ENCODE assay signal across 17 cellular contexts in genomic region chr18:32889620-32890593, GRCh38.
DNase-seq lines count a peak whose midpoint lies in the region; ATAC-seq and TF ChIP-seq lines count a peak whose summit lies in the region.
"Had no signal": no experiment of that assay in that cellular context is flagged by ENCODE, and none has a peak within 500 bp of the region (broad histone marks: within the 10 kb centered on the region; RNA-seq: fewer than 3 reads in every experiment).

No MANE protein-coding gene starts in this region.

- H3K27ac ChIP-seq in HUES64 (ENCODE audit: low read depth, low read length), result peak overlapping the region; percentile 60
- H3K27ac ChIP-seq in endodermal cell (ENCODE audit: low read depth, low read length), result no peak overlapping the region
- H3K27ac ChIP-seq: BLaER1 had no signal

- no peaks in the 10 kb centered on the region for H3K36me3 Mint-ChIP-seq in endodermal cell (ENCODE audit: low read depth)
- no peaks in the 10 kb centered on the region for H3K36me3 Mint-ChIP-seq in nephron progenitor cell (ENCODE audit: low read depth)
- no peaks in the 10 kb centered on the region for H3K36me3 Mint-ChIP-seq in T-helper 17 cell (ENCODE audit: low read depth)
- H3K36me3 Mint-ChIP-seq: CD4-positive, alpha-beta memory T cell had no signal

- H3K27me3 ChIP-seq in HUES64 (ENCODE audit: insufficient read depth, low read length) (no peaks in the 10 kb centered on the region), endodermal cell (ENCODE audit: control insufficient read depth, insufficient read depth, low read length, poor library complexity, severe bottlenecking) (no peaks in the 10 kb centered on the region)
- H3K27me3 ChIP-seq: BLaER1 had no signal

- H3K4me1 ChIP-seq in HUES64 (ENCODE audit: insufficient read depth, low read length) (peaks cover 42% of the 10 kb centered on the region), endodermal cell (ENCODE audit: control insufficient read depth, insufficient read depth, low read length) (no peaks in the 10 kb centered on the region)
- H3K4me1 ChIP-seq: BLaER1 had no signal

- intact Hi-C loops in lower leg skin (cut with DNase I; ENCODE audit: low total_unique reads), result no loop called here

- no peaks in the 10 kb centered on the region for H3K36me3 ChIP-seq in HUES64 (ENCODE audit: insufficient read depth, low read length)
- H3K36me3 ChIP-seq in endodermal cell (ENCODE audit: control insufficient read depth, insufficient read depth, low read length), result no peaks in the 10 kb centered on the region
- H3K36me3 ChIP-seq: BLaER1 had no signal

- no peak for ATAC-seq in T-helper 17 cell
- ATAC-seq: GM12878 had no signal

- TF ChIP-seq POLR2A in lower leg skin (IDR thresholded peaks at IDR 0.05) (no peak), erythroblast (IDR thresholded peaks at IDR 0.05; ENCODE audit: low read length) (no peak)

- no peaks in the 10 kb centered on the region for H3K9me3 ChIP-seq in HUES64 (ENCODE audit: insufficient read depth, low read depth, low read length)
- no peaks in the 10 kb centered on the region for H3K9me3 ChIP-seq in endodermal cell (ENCODE audit: control insufficient read depth, low read length)
- no peaks in the 10 kb centered on the region for H3K9me3 ChIP-seq in T-helper 17 cell (ENCODE audit: control insufficient read depth, low read length, poor library complexity, severe bottlenecking)
- H3K9me3 ChIP-seq: BLaER1 had no signal

- H3K9me3 Mint-ChIP-seq in endodermal cell, result peaks cover 2% of the 10 kb centered on the region
- H3K9me3 Mint-ChIP-seq in nephron progenitor cell, result peaks cover under 1% of the 10 kb centered on the region

- no peak for TF ChIP-seq CTCF in endodermal cell (conservative IDR thresholded peaks at IDR 0.05)
- TF ChIP-seq CTCF in nephron progenitor cell (IDR thresholded peaks at IDR 0.05), result no peak
- TF ChIP-seq CTCF in lower leg skin (IDR thresholded peaks at IDR 0.05), result no peak

- no peak overlapping the region for H3K9ac ChIP-seq in HUES64 (ENCODE audit: low read depth, low read length)
- no peak overlapping the region for H3K9ac ChIP-seq in endodermal cell (ENCODE audit: extremely low read depth, low read length, poor library complexity, severe bottlenecking)
- H3K9ac ChIP-seq: BLaER1 had no signal

- H3K4me1 Mint-ChIP-seq in endodermal cell, result peaks cover 11% of the 10 kb centered on the region
- H3K4me1 Mint-ChIP-seq in nephron progenitor cell, result peaks cover 51% of the 10 kb centered on the region
- H3K4me1 Mint-ChIP-seq in T-helper 17 cell, result no peaks in the 10 kb centered on the region
- H3K4me1 Mint-ChIP-seq: CD4-positive, alpha-beta memory T cell had no signal

- H3K4me3 Mint-ChIP-seq in endodermal cell (no peak overlapping the region), nephron progenitor cell (no peak overlapping the region), T-helper 17 cell (no peak overlapping the region)
- H3K4me3 Mint-ChIP-seq: CD4-positive, alpha-beta memory T cell had no signal

- H3K4me3 ChIP-seq in HUES64 (ENCODE audit: low read length) (no peak overlapping the region), endodermal cell (ENCODE audit: low read length) (no peak overlapping the region), lower leg skin (ENCODE audit: low read depth, poor library complexity, severe bottlenecking) (no peak overlapping the region)
- H3K4me3 ChIP-seq: BLaER1, GM12878 had no signal

- H3K27ac Mint-ChIP-seq in endodermal cell (no peak overlapping the region), nephron progenitor cell (peak overlapping the region; percentile 75), T-helper 17 cell (no peak overlapping the region)
- H3K27ac Mint-ChIP-seq: CD4-positive, alpha-beta memory T cell had no signal

- WGBS in HUES64, result 66% methylated on average over 8 of the region's 8 CpGs
- 81 to 83% methylated on average over 5 to 8 of the region's 8 CpGs for WGBS in endodermal cell (ENCODE audit: insufficient coverage in 1 of 2, insufficient read length in 1 of 2), 2 experiments
- WGBS in lower leg skin, 2 donors, result 80 to 87% methylated on average over 8 of the region's 8 CpGs

- DNase-seq in ELF-1 (ENCODE audit: low read depth, low spot score) (peak; percentile 8), endodermal cell (peak; percentile 57), nephron progenitor cell (no peak), NK-92 (lab: John Stamatoyannopoulos, UW; ENCODE audit: unreplicated experiment) (no peak), lower leg skin (ENCODE audit: low spot score in 2 of 2) (no peak), T-helper 17 cell (no peak), erythroblast (lab: John Stamatoyannopoulos, UW) (no peak)
- DNase-seq: CD4-positive, alpha-beta memory T cell; DMS153; NCI-H1092 treated with DMSO at 0.1 percent for 48 hours; NCI-H146; NCI-H2029 treated with DMSO at 0.1 percent for 48 hours; NCI-H2171; NCI-H446 treated with DMSO at 0.1 percent for 48 hours had no signal

- H3K27me3 Mint-ChIP-seq in endodermal cell (ENCODE audit: insufficient read depth) (no peaks in the 10 kb centered on the region), nephron progenitor cell (ENCODE audit: low read depth, poor library complexity) (peaks cover 3% of the 10 kb centered on the region), T-helper 17 cell (no peaks in the 10 kb centered on the region)
- H3K27me3 Mint-ChIP-seq: CD4-positive, alpha-beta memory T cell had no signal

Comparison
In these comparisons a context has a peak if more than half of its experiments do, and no peak if none do; other contexts are left out.
1. DNase-seq: peak in ELF-1 (single experiment) and endodermal cell (single experiment); none in nephron progenitor cell (single experiment), NK-92 (single experiment), lower leg skin (0 of 2), T-helper 17 cell (0 of 3) and erythroblast (0 of 2).